9 cellular contexts compared by ENCODE assay signal in the genomic region with DNA sequence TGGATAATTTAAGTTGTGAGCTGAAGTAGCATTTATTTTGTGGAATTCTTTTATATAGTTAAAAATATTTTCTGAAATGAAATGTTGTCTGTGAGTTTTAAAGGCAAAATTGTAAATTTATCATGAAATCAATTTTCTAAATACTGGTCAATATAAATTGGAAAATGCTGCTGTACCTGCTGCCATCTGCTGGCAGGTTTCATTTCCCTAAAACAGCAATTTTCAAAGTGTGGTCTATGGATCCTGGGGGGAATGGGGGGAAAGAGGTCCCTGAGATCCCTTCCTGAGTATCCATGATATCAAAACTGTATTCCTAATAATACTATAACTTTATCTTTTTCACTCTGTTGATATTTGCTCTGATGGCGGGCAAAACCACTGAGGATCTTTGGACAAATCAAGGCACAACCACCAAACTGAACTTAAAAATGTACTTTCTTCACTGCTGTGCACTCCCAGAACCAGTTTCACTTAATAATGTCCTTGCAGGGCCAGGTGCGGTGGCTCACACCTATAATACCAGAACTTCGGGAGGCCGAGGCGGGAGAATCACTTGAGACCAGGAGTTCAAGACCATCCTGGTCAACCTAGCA. TPM values are rescaled to one million over a fixed set of nuclear protein-coding genes. Genes with fewer than 3 reads are reported as not detected.
DNase-seq lines count a peak whose midpoint lies in the region; ATAC-seq and TF ChIP-seq lines count a peak whose summit lies in the region.
"Had no signal": no experiment of that assay in that cellular context is flagged by ENCODE, and none has a peak within 500 bp of the region (broad histone marks: within the 10 kb centered on the region; RNA-seq: fewer than 3 reads in every experiment).

No MANE protein-coding gene starts in this region.

- H3K27me3 Mint-ChIP-seq in Calu3 (ENCODE audit: unreplicated experiment) = peaks cover 21% of the 10 kb centered on the region

- H3K4me1 Mint-ChIP-seq in Calu3 (ENCODE audit: low read depth, unreplicated experiment) = no peaks in the 10 kb centered on the region

- H3K36me3 Mint-ChIP-seq in Calu3 (ENCODE audit: insufficient read depth, unreplicated experiment) = peaks cover 5% of the 10 kb centered on the region

- CTCF ChIA-PET in Calu3 (lab: Charles Lee) = interaction anchor here (0.7 kb wide), 1 partner anchor 80 kb away, joined by 4 read pairs; no protein-coding TSS in a partner anchor

- no TSS peak for BruUV-seq in Calu3 (replicated peaks; lab: Mats Ljungman, UMichigan)

- peak; percentile 26 for TF ChIP-seq CTCF in Calu3 (IDR thresholded peaks at IDR 0.05; ENCODE audit: unreplicated experiment)
- TF ChIP-seq CTCF in HFF-Myc (IDR thresholded peaks at IDR 0.05; ENCODE audit: low read depth, low read length, missing control alignments) = peak; percentile 69
- peak; percentile 76 for TF ChIP-seq CTCF in astrocyte of the spinal cord (IDR thresholded peaks at IDR 0.05; ENCODE audit: low read depth, low read length)

- no peak overlapping the region for H3K4me3 Mint-ChIP-seq in Calu3 (ENCODE audit: low read depth, unreplicated experiment)

- DNase-seq in Calu3 (peak; percentile 9), HFF-Myc (ENCODE audit: extremely low read depth, low read depth) (no peak), astrocyte of the spinal cord (ENCODE audit: low read depth, low spot score) (no peak), lung microvascular endothelial cell (ENCODE audit: low read depth in 2 of 2) (peak; percentile 26 to 45), activated gamma-delta T cell treated with Interleukin-2 at 50 U/mL for 16 hours (no peak), foreskin melanocyte (no peak), COR-L47 (lab: John Stamatoyannopoulos, UW) (no peak)

- intact Hi-C loops in Calu3 (cut with micrococcal nuclease; ENCODE audit: unreplicated experiment) = loop anchor here (1.0 to 5.0 kb wide), 2 partner anchors 152 to 201 kb away; no protein-coding TSS in a partner anchor

- H3K27ac Mint-ChIP-seq in Calu3 (ENCODE audit: unreplicated experiment) = no peak overlapping the region

- no peak overlapping the region for H3K4me3 ChIP-seq in HFF-Myc (replicated peaks; ENCODE audit: low read depth, low read length)
- no peak overlapping the region for H3K4me3 ChIP-seq in astrocyte of the spinal cord (ENCODE audit: low read depth, low read length)

- H3K9me3 Mint-ChIP-seq in Calu3 (ENCODE audit: low read depth, unreplicated experiment) = no peaks in the 10 kb centered on the region

- ATAC-seq in GM19397 (IDR thresholded peaks at IDR 0.05; ENCODE audit: unreplicated experiment) = no peak

- in situ Hi-C loops in astrocyte of the spinal cord (cut with HindIII; ENCODE audit: low sequenced_read_pairs) = no loop called here

RNA-seq across cellular contexts. Expression of gene CCR4, which starts 17.2 kb away (rescaled TPM):
- total RNA-seq in Calu3 (2022) (not detected in 2 replicates), lung microvascular endothelial cell (not detected in 2 replicates)
- total RNA-seq: NCI-H460 had no signal

Comparison
In these comparisons a context has a peak if more than half of its experiments do, and no peak if none do; other contexts are left out.
1. DNase-seq: peak in Calu3 (single experiment) and lung microvascular endothelial cell (2 of 2); none in HFF-Myc (single experiment), astrocyte of the spinal cord (single experiment), activated gamma-delta T cell treated with Interleukin-2 at 50 U/mL for 16 hours (single experiment), foreskin melanocyte (single experiment) and COR-L47 (single experiment).
2. CTCF ChIP-seq: peak in every context shown above with its lines; median percentile 76 in astrocyte of the spinal cord; 69 in HFF-Myc; 26 in Calu3.